ENCODE assay signal across 10 cellular contexts in genomic region chr17:78828470-78829185, GRCh38. TPM values are rescaled to one million over a fixed set of nuclear protein-coding genes. Genes with fewer than 3 reads are reported as not detected.
DNase-seq lines count a peak whose midpoint lies in the region; ATAC-seq and TF ChIP-seq lines count a peak whose summit lies in the region.
"Had no signal": no experiment of that assay in that cellular context is flagged by ENCODE, and none has a peak within 500 bp of the region (broad histone marks: within the 10 kb centered on the region; RNA-seq: fewer than 3 reads in every experiment).

No MANE protein-coding gene starts in this region.

- H3K9me3 ChIP-seq in right cardiac atrium (ENCODE audit: control insufficient read depth, low read length), result no peaks in the 10 kb centered on the region

- H3K4me1 ChIP-seq in right cardiac atrium (ENCODE audit: control insufficient read depth, insufficient read depth, low read length), result no peaks in the 10 kb centered on the region

- intact Hi-C loops in Right ventricle myocardium inferior (cut with DNase I), result no loop called here
- intact Hi-C loops in right cardiac atrium (cut with DNase I), result no loop called here

- WGBS in right cardiac atrium, result 91% methylated on average over 14 of the region's 14 CpGs

- H3K4me3 ChIP-seq in fibroblast of villous mesenchyme (ENCODE audit: low read depth, low read length) (no peak overlapping the region), right cardiac atrium (ENCODE audit: low read length) (no peak overlapping the region)

- TF ChIP-seq CTCF in GM12872 (IDR thresholded peaks at IDR 0.05; ENCODE audit: insufficient read depth, low read depth, low read length), result 0 out of 3 replicates have a peak, but pooled peaks have one; percentile 5
- peak; percentile 40 for TF ChIP-seq CTCF in fibroblast of villous mesenchyme (IDR thresholded peaks at IDR 0.05; ENCODE audit: insufficient read depth, low read depth, low read length)

- no peak overlapping the region for H3K27ac ChIP-seq in right cardiac atrium (ENCODE audit: low read length)

- H3K27me3 ChIP-seq in right cardiac atrium (ENCODE audit: control insufficient read depth, insufficient read depth), result no peaks in the 10 kb centered on the region

- ATAC-seq in Right ventricle myocardium inferior, result no peak
- ATAC-seq in right cardiac atrium, result no peak

- peak; percentile 78 for DNase-seq in AG20443 (ENCODE audit: low spot score)
- peak; percentile 19 for DNase-seq in SW480 (ENCODE audit: low spot score)
- peak; percentile 62 for DNase-seq in fibroblast of villous mesenchyme (ENCODE audit: low read depth)
- no peak for DNase-seq in globus pallidus (ENCODE audit: low spot score)
- DNase-seq in NCI-H1436 treated with DMSO at 0.1 percent for 48 hours (lab: John Stamatoyannopoulos, UW), result no peak
- no peak for DNase-seq in Right ventricle myocardium inferior (ENCODE audit: missing footprints)
- no peak for DNase-seq in right cardiac atrium
- DNase-seq: activated CD4-positive, alpha-beta T cell treated with anti-CD3 and anti-CD28 coated beads, Interleukin-2, amount 50 U/mL, for 1 hour; NCI-H1417 had no signal

RNA-seq across cellular contexts. Expression of gene USP36, which starts 12.0 kb away (rescaled TPM):
- 32.4 and 33.5 TPM in 2 replicates for total RNA-seq in fibroblast of villous mesenchyme
- total RNA-seq in Right ventricle myocardium inferior, result 18.4 TPM
- total RNA-seq in right cardiac atrium, result 10 to 100 TPM; 25.1 to 42.9 (median 29.0) TPM
- polyA plus RNA-seq in right cardiac atrium, result 16.2 TPM

RNA-seq across cellular contexts. Expression of gene CYTH1, which starts 46.6 kb away (rescaled TPM):
- total RNA-seq in fibroblast of villous mesenchyme (16.4 and 19.4 TPM in 2 replicates), Right ventricle myocardium inferior (34.0 TPM), right cardiac atrium (10 to 100 TPM; 31.2 to 39.1 (median 36.7) TPM)
- 22.5 TPM for polyA plus RNA-seq in right cardiac atrium

Comparison
In these comparisons a context has a peak if more than half of its experiments do, and no peak if none do; other contexts are left out.
1. DNase-seq: peak in AG20443 (single experiment), SW480 (single experiment) and fibroblast of villous mesenchyme (single experiment); none in globus pallidus (single experiment), NCI-H1436 treated with DMSO at 0.1 percent for 48 hours (single experiment), Right ventricle myocardium inferior (single experiment) and right cardiac atrium (0 of 3).